25 cellular contexts compared by ENCODE assay signal in the genomic region with DNA sequence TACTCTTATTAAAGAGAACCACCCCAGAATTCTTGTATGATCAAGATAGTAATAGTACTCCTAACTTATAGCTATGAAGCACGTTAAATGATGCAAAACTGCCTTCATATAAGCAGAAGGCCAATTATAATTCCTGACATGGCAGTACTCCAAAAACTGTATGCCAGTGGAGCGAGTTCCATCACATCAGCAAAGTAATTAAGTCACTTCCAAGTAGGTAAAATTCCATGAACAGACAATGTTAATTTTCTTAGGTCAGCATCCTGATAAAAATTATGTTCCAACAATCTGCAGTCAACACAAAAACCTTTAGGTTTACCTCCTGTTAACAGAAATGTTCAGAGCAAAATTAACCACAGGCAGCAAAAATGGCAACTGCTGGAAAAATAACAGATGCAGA.
"Had no signal": no experiment of that assay in that cellular context is flagged by ENCODE, and none has a peak within 500 bp of the region (broad histone marks: within the 10 kb centered on the region; RNA-seq: fewer than 3 reads in every experiment).

No MANE protein-coding gene starts in this region.

- DNase-seq: activated CD4-positive, alpha-beta T cell treated with anti-CD3 and anti-CD28 coated beads for 1 hour; activated CD8-positive, alpha-beta memory T cell treated with anti-CD3 and anti-CD28 coated beads for 24 hours; activated CD8-positive, alpha-beta memory T cell treated with anti-CD3 and anti-CD28 coated beads, Interleukin-2, amount 50 U/mL, for 4 hours; activated naive CD4-positive, alpha-beta T cell; activated T-cell treated with anti-CD3 and anti-CD28 coated beads, Interleukin-2, amount 50 U/mL, for 4 hours; amniotic stem cell; dermis blood vessel endothelial cell; effector CD8-positive, alpha-beta T cell; erythroblast; foreskin fibroblast; kidney; lower lobe of right lung; natural killer cell; right lobe of liver; stimulated activated CD4-positive, alpha-beta T cell treated with anti-CD3 and anti-CD28 coated beads, Interleukin-2, amount 100 ng/mL, for 24 hours; T-helper 9 cell; testis had no signal

- ATAC-seq: activated T-cell treated with anti-CD3 and anti-CD28 coated beads, Interleukin-2, amount 50 U/mL, for 4 hours; left lobe of liver; lower lobe of right lung; natural killer cell; stimulated activated memory B cell treated with anti-CD40 and anti-IgM and Interleukin-4, amounts not matched to agents 10 μg/mL and 1 μg/mL and 100 μg/mL, for 72 hours had no signal

- H3K36me3 ChIP-seq: lower lobe of right lung, neutrophil, right lobe of liver, vagina had no signal

- H3K27ac Mint-ChIP-seq: activated naive CD8-positive, alpha-beta T cell; activated T-helper 2 cell treated with anti-CD3 and anti-CD28 coated beads, Interferon-gamma antibody, Interleukin-2, Interleukin-4, amounts not matched to agents 10 μg/mL and 5 μg/mL and 100 μg/mL, durations not matched to agents 14 hours and 24 hours and 36 hours; natural killer cell; stimulated activated memory B cell treated with anti-CD40 and anti-IgM and Interleukin-4, amounts not matched to agents 10 μg/mL and 1 μg/mL and 100 μg/mL, for 72 hours; type B pancreatic cell had no signal

- H3K4me1 ChIP-seq: lower lobe of right lung, testis, vagina had no signal

- H3K4me3 Mint-ChIP-seq: activated naive CD8-positive, alpha-beta T cell; activated T-cell treated with anti-CD3 and anti-CD28 coated beads, Interleukin-2, amount 50 U/mL, for 4 hours; natural killer cell; stimulated activated memory B cell treated with anti-CD40 and anti-IgM and Interleukin-4, amounts not matched to agents 10 μg/mL and 1 μg/mL and 100 μg/mL, for 72 hours; type B pancreatic cell had no signal

- H3K4me1 Mint-ChIP-seq: natural killer cell; stimulated activated memory B cell treated with anti-CD40 and anti-IgM and Interleukin-4, amounts not matched to agents 10 μg/mL and 1 μg/mL and 100 μg/mL, for 72 hours had no signal

- H3K27me3 ChIP-seq: neutrophil, right lobe of liver, testis, vagina had no signal

- H3K27me3 Mint-ChIP-seq: activated naive CD8-positive, alpha-beta T cell; stimulated activated memory B cell treated with anti-CD40 and anti-IgM and Interleukin-4, amounts not matched to agents 10 μg/mL and 1 μg/mL and 100 μg/mL, for 72 hours; type B pancreatic cell had no signal

- H3K9me3 Mint-ChIP-seq: type B pancreatic cell had no signal

- H3K36me3 Mint-ChIP-seq: activated naive CD8-positive, alpha-beta T cell; natural killer cell; stimulated activated memory B cell treated with anti-CD40 and anti-IgM and Interleukin-4, amounts not matched to agents 10 μg/mL and 1 μg/mL and 100 μg/mL, for 72 hours; type B pancreatic cell had no signal

- FAIRE-seq: kidney had no signal

- H3K4me3 ChIP-seq: lower lobe of right lung, right lobe of liver, skin epidermis, testis, vagina had no signal

- H3K27ac ChIP-seq: lower lobe of right lung, neutrophil, right lobe of liver, skin epidermis, testis, vagina had no signal

- H3K9me3 ChIP-seq: lower lobe of right lung, neutrophil, right lobe of liver, testis, vagina had no signal
